14 cellular contexts compared by ENCODE assay signal in genomic region chr3:195802261-195802701, GRCh38. TPM values are rescaled to one million over a fixed set of nuclear protein-coding genes. Genes with fewer than 3 reads are reported as not detected.
DNase-seq lines count a peak whose midpoint lies in the region; ATAC-seq and TF ChIP-seq lines count a peak whose summit lies in the region.
"Had no signal": no experiment of that assay in that cellular context is flagged by ENCODE, and none has a peak within 500 bp of the region (broad histone marks: within the 10 kb centered on the region; RNA-seq: fewer than 3 reads in every experiment).

No MANE protein-coding gene starts in this region.

- POLR2A ChIA-PET in CD4-positive, alpha-beta memory T cell (lab: Charles Lee; ENCODE audit: partially characterized antibody) = no interaction called here
- POLR2A ChIA-PET in OCI-LY7 (lab: Charles Lee) = interaction anchor here (1.0 to 1.3 kb wide), 2 partner anchors 11 to 41 kb away, joined by 3 to 6 read pairs; no protein-coding TSS in a partner anchor

- H3K4me2 ChIP-seq in OCI-LY7 (ENCODE audit: low read length) = peak overlapping the region; percentile 29; the same call in 1 of the 2 replicates

- TF ChIP-seq CTCF in OCI-LY7 (conservative IDR thresholded peaks at IDR 0.05; ENCODE audit: low read length) (no peak), sigmoid colon (IDR thresholded peaks at IDR 0.05) (no peak), CD14-positive monocyte (IDR thresholded peaks at IDR 0.05) (no peak), endothelial cell (IDR thresholded peaks at IDR 0.05; ENCODE audit: unreplicated experiment) (no peak)

- H3K27ac Mint-ChIP-seq in CD4-positive, alpha-beta memory T cell = peak overlapping the region in 5 of 7 donors; percentile 56 to 93 (median 76)
- peak overlapping the region; percentile 92 for H3K27ac Mint-ChIP-seq in central memory CD8-positive, alpha-beta T cell (ENCODE audit: low read depth)
- H3K27ac Mint-ChIP-seq in CD14-positive monocyte (peak overlapping the region in 1 of 7 donors; percentile 4), endothelial cell (ENCODE audit: unreplicated experiment) (no peak overlapping the region)

- intact Hi-C loops in CD4-positive, alpha-beta memory T cell (cut with micrococcal nuclease) = no loop called here
- intact Hi-C loops in OCI-LY7 (cut with micrococcal nuclease; ENCODE audit: unreplicated experiment) (no loop called here), sigmoid colon (cut with DNase I) (no loop called here), CD14-positive monocyte (cut with micrococcal nuclease) (no loop called here)

- ATAC-seq in central memory CD8-positive, alpha-beta T cell (replicated peaks; ENCODE audit: extremely low read depth, poor library complexity, severe bottlenecking) = peak; percentile 81

- no peak for TF ChIP-seq EP300 in sigmoid colon (IDR thresholded peaks at IDR 0.05)

- peaks cover 3 to 6% of the 10 kb centered on the region in 2 donors for H3K27me3 Mint-ChIP-seq in CD4-positive, alpha-beta memory T cell
- peaks cover 10% of the 10 kb centered on the region for H3K27me3 Mint-ChIP-seq in central memory CD8-positive, alpha-beta T cell
- H3K27me3 Mint-ChIP-seq in CD14-positive monocyte (ENCODE audit: low read depth in 3 of 3) = peaks cover 37 to 49% (median 43%) of the 10 kb centered on the region in 3 donors
- H3K27me3 Mint-ChIP-seq in endothelial cell (ENCODE audit: unreplicated experiment) = peaks cover 16% of the 10 kb centered on the region

- CTCF ChIA-PET in CD4-positive, alpha-beta memory T cell (lab: Charles Lee; ENCODE audit: partially characterized antibody) = interaction anchor here (1.1 kb wide), 1 partner anchor 8 kb away, joined by 3 read pairs; no protein-coding TSS in a partner anchor
- CTCF ChIA-PET in OCI-LY7 (lab: Charles Lee; ENCODE audit: unreplicated experiment) = no interaction called here

- no peak overlapping the region for H3K4me3 ChIP-seq in CD4-positive, alpha-beta memory T cell (ENCODE audit: low read length in 2 of 2)
- H3K4me3 ChIP-seq in OCI-LY7 (ENCODE audit: low read depth, low read length, poor library complexity, severe bottlenecking) (no peak overlapping the region), sigmoid colon (peak overlapping the region in 1 of 4 donors; percentile 45)

- TF ChIP-seq POLR2A in sigmoid colon (IDR thresholded peaks at IDR 0.05) = no peak

- no peak overlapping the region for H3K27ac ChIP-seq in CD4-positive, alpha-beta memory T cell (ENCODE audit: low read depth, low read length)
- no peak overlapping the region for H3K27ac ChIP-seq in OCI-LY7 (ENCODE audit: low read depth, low read length, poor library complexity, severe bottlenecking)
- peak overlapping the region in 2 of 4 donors; percentile 74 for H3K27ac ChIP-seq in sigmoid colon

- WGBS in sigmoid colon, 2 donors = 19 to 29% methylated on average over 15 of the region's 15 CpGs

- DNase-seq in CD4-positive, alpha-beta memory T cell = peak in 2 of 5 donors; percentile 36 to 42
- DNase-seq in OCI-LY7 (ENCODE audit: low spot score) (peak; percentile 30), sigmoid colon (peak; percentile 52), CD14-positive monocyte (ENCODE audit: low spot score) (no peak), DMS153 treated with DMSO at 0.1 percent for 48 hours (lab: John Stamatoyannopoulos, UW; ENCODE audit: unreplicated experiment) (no peak), endothelial cell (ENCODE audit: low spot score) (no peak), pons (ENCODE audit: low spot score) (no peak)
- peak in 1 of 2 donors; percentile 24 for DNase-seq in central memory CD8-positive, alpha-beta T cell (ENCODE audit: low spot score in 2 of 2)
- DNase-seq: Caco-2, cerebellar nuclear complex, NCI-H510A, nucleus accumbens had no signal

- no peaks in the 10 kb centered on the region for H3K27me3 ChIP-seq in CD4-positive, alpha-beta memory T cell (ENCODE audit: insufficient read depth, low read length)
- H3K27me3 ChIP-seq in sigmoid colon = peaks cover 0 to 3% (median 0%) of the 10 kb centered on the region in 3 donors
- H3K27me3 ChIP-seq: upper lobe of left lung had no signal

- H3K9me3 ChIP-seq in CD4-positive, alpha-beta memory T cell (ENCODE audit: control insufficient read depth in 1 of 2, low read length in 2 of 2) = no peaks in the 10 kb centered on the region
- H3K9me3 ChIP-seq in OCI-LY7 (ENCODE audit: low read length) = no peaks in the 10 kb centered on the region
- no peaks in the 10 kb centered on the region for H3K9me3 ChIP-seq in sigmoid colon
- H3K9me3 ChIP-seq: Caco-2, upper lobe of left lung had no signal

- no peaks in the 10 kb centered on the region for H3K36me3 ChIP-seq in CD4-positive, alpha-beta memory T cell (ENCODE audit: insufficient read depth, low read length)
- H3K36me3 ChIP-seq in OCI-LY7 (ENCODE audit: insufficient read depth, low read length) (no peaks in the 10 kb centered on the region), sigmoid colon (no peaks in the 10 kb centered on the region)
- H3K36me3 ChIP-seq: upper lobe of left lung had no signal

- H3K9me2 ChIP-seq in OCI-LY7 (ENCODE audit: insufficient read depth, low read length) = no peaks in the 10 kb centered on the region

- H4K20me1 ChIP-seq in OCI-LY7 (ENCODE audit: insufficient read depth, low read length) = no peaks in the 10 kb centered on the region

- no peak overlapping the region; the same call in 1 of the 2 replicates for H2AFZ ChIP-seq in OCI-LY7 (ENCODE audit: low read length)

- no TSS peak for BruUV-seq in OCI-LY7 (replicated peaks; lab: Mats Ljungman, UMichigan)

- peaks cover 31% of the 10 kb centered on the region for H3K4me1 ChIP-seq in CD4-positive, alpha-beta memory T cell (ENCODE audit: insufficient read depth, low read length)
- peaks cover 39% of the 10 kb centered on the region for H3K4me1 ChIP-seq in OCI-LY7 (ENCODE audit: insufficient read depth, low read length, poor library complexity, severe bottlenecking)
- H3K4me1 ChIP-seq in sigmoid colon = peaks cover 0 to 14% (median 7%) of the 10 kb centered on the region in 4 donors
- H3K4me1 ChIP-seq: Caco-2 had no signal

- H3K36me3 Mint-ChIP-seq in CD4-positive, alpha-beta memory T cell = no peaks in the 10 kb centered on the region
- peaks cover 3% of the 10 kb centered on the region for H3K36me3 Mint-ChIP-seq in central memory CD8-positive, alpha-beta T cell (ENCODE audit: insufficient read depth)
- H3K36me3 Mint-ChIP-seq in CD14-positive monocyte (no peaks in the 10 kb centered on the region), endothelial cell (ENCODE audit: low read depth, unreplicated experiment) (no peaks in the 10 kb centered on the region)

- peaks cover 36 to 58% (median 44%) of the 10 kb centered on the region in 4 donors for H3K4me1 Mint-ChIP-seq in CD4-positive, alpha-beta memory T cell
- peaks cover 41% of the 10 kb centered on the region for H3K4me1 Mint-ChIP-seq in central memory CD8-positive, alpha-beta T cell
- H3K4me1 Mint-ChIP-seq in CD14-positive monocyte = peaks cover 18% of the 10 kb centered on the region
- H3K4me1 Mint-ChIP-seq in endothelial cell (ENCODE audit: unreplicated experiment) = peaks cover 33% of the 10 kb centered on the region

- peak overlapping the region in 7 of 8 donors; percentile 2 to 75 (median 45) for H3K4me3 Mint-ChIP-seq in CD4-positive, alpha-beta memory T cell
- peak overlapping the region; percentile 55 for H3K4me3 Mint-ChIP-seq in central memory CD8-positive, alpha-beta T cell
- H3K4me3 Mint-ChIP-seq in CD14-positive monocyte (peak overlapping the region in 1 of 2 donors; percentile 74), endothelial cell (ENCODE audit: unreplicated experiment) (no peak overlapping the region)

- H3K79me2 ChIP-seq in OCI-LY7 (ENCODE audit: insufficient read depth, low read depth, low read length) = no peaks in the 10 kb centered on the region

- H3K9me3 Mint-ChIP-seq in CD4-positive, alpha-beta memory T cell = no peaks in the 10 kb centered on the region
- no peaks in the 10 kb centered on the region for H3K9me3 Mint-ChIP-seq in central memory CD8-positive, alpha-beta T cell
- peaks cover 0 to 3% (median 0%) of the 10 kb centered on the region in 7 donors for H3K9me3 Mint-ChIP-seq in CD14-positive monocyte
- no peaks in the 10 kb centered on the region for H3K9me3 Mint-ChIP-seq in endothelial cell (ENCODE audit: unreplicated experiment)

RNA-seq across cellular contexts. Expression of gene MUC4, which starts 9.4 kb away (rescaled TPM):
- not detected for total RNA-seq in CD4-positive, alpha-beta memory T cell
- not detected for polyA plus RNA-seq in CD4-positive, alpha-beta memory T cell
- 0.03 and 0.08 TPM in 2 replicates for total RNA-seq in OCI-LY7 (2014; rRNA removed; shearing (Covaris generic))
- total RNA-seq in OCI-LY7 (2022) (0.11 and 0.42 TPM in 2 replicates), sigmoid colon (1 to 10 TPM in 1 of 4 donors, under 1 TPM in 2, not detected in 1; under 0.01 to 6.4 (median 0.36) TPM), endothelial cell (ENCODE audit: unreplicated experiment) (0.05 TPM)
- polyA plus RNA-seq in sigmoid colon (100 to 1,000 TPM in 1 of 3 donors, 1 to 10 TPM in 2; 8.4 to 195 (median 8.8) TPM), CD14-positive monocyte (not detected)
- total RNA-seq: MCF 10A had no signal

Comparison
In these comparisons a context has a peak if more than half of its experiments do, and no peak if none do; other contexts are left out.
1. DNase-seq: peak in OCI-LY7 (single experiment) and sigmoid colon (single experiment); none in CD14-positive monocyte (single experiment), DMS153 treated with DMSO at 0.1 percent for 48 hours (single experiment), endothelial cell (single experiment) and pons (single experiment).